ENCODE assay signal across 3 cellular contexts in genomic region chr2:86912106-86912505, GRCh38. TPM values are rescaled to one million over a fixed set of nuclear protein-coding genes. Genes with fewer than 3 reads are reported as not detected.
"Had no signal": no experiment of that assay in that cellular context is flagged by ENCODE, and none has a peak within 500 bp of the region (broad histone marks: within the 10 kb centered on the region; RNA-seq: fewer than 3 reads in every experiment).

No MANE protein-coding gene starts in this region.

RNA-seq across cellular contexts. Expression of gene CD8B, which starts 50.4 kb away (rescaled TPM):
- total RNA-seq: activated B cell treated with CpG ODN at 0.5 μM for 24 hours; activated CD4-positive, alpha-beta T cell treated with anti-CD3 and anti-CD28 coated beads, Interleukin-2, amount 10 ng/mL, durations not matched to agents 24 days and 14 days; T-helper 17 cell had no signal
